ENCODE assay signal across 28 cellular contexts in genomic region chr2:125942585-125943424, GRCh38.
"Had no signal": no experiment of that assay in that cellular context is flagged by ENCODE, and none has a peak within 500 bp of the region (broad histone marks: within the 10 kb centered on the region; RNA-seq: fewer than 3 reads in every experiment).

No MANE protein-coding gene starts in this region.

- FAIRE-seq: astrocyte, bronchial epithelial cell, frontal cortex had no signal

- H3K27me3 ChIP-seq: brain microvascular endothelial cell, dorsolateral prefrontal cortex had no signal

- H3K27ac ChIP-seq: brain microvascular endothelial cell, coronary artery, dorsolateral prefrontal cortex, WERI-Rb-1 had no signal

- H3K4me3 ChIP-seq: coronary artery, dorsolateral prefrontal cortex had no signal

- H3K36me3 ChIP-seq: brain microvascular endothelial cell, WERI-Rb-1 had no signal

- ATAC-seq: activated CD4-positive, CD25-positive, alpha-beta regulatory T cell treated with anti-CD3 and anti-CD28 coated beads, Interleukin-2, amount 50 U/mL, for 24 hours; activated CD8-positive, alpha-beta T cell treated with anti-CD3 and anti-CD28 coated beads for 36 hours; activated T-cell treated with anti-CD3 and anti-CD28 coated beads, Interleukin-2, amount 50 U/mL, for 4 hours; activated T-helper 17 cell treated with anti-CD3 and anti-CD28 coated beads, Interleukin-2, amount 50 U/mL, for 72 hours; esophagus mucosa; T-helper 17 cell had no signal

- DNase-seq: activated B cell treated with CpG ODN at 0.5 μM for 24 hours; activated CD4-positive, alpha-beta T cell treated with anti-CD3 and anti-CD28 coated beads for 48 hours; activated CD4-positive, alpha-beta T cell treated with anti-CD3 and anti-CD28 coated beads, Interleukin-2, amount 50 U/mL, for 1 hour; activated CD4-positive, alpha-beta T cell treated with anti-CD3 and anti-CD28 coated beads, Interleukin-2, amount 50 U/mL, for 48 hours; activated CD8-positive, alpha-beta memory T cell treated with anti-CD3 and anti-CD28 coated beads for 24 hours; activated CD8-positive, alpha-beta T cell treated with anti-CD3 and anti-CD28 coated beads for 36 hours; activated effector memory CD4-positive, alpha-beta T cell treated with Interleukin-2 at 50 U/mL for 16 hours; activated gamma-delta T cell treated with Interleukin-2 at 50 U/mL for 16 hours; activated naive CD4-positive, alpha-beta T cell treated with anti-CD3 and anti-CD28 coated beads, Interleukin-2, amount 50 U/mL, for 16 hours; activated naive CD4-positive, alpha-beta T cell treated with Interleukin-2 at 50 U/mL for 16 hours; activated T-cell treated with anti-CD3 and anti-CD28 coated beads, Interleukin-2, amount 50 U/mL, for 4 hours; brain microvascular endothelial cell; dorsolateral prefrontal cortex; effector memory CD4-positive, alpha-beta T cell; endodermal cell; foreskin fibroblast; head of caudate nucleus; T-helper 1 cell; T-helper 17 cell; T1000; WERI-Rb-1 had no signal
